Comparison of ENCODE assay signal across 8 cellular contexts in the genomic region with DNA sequence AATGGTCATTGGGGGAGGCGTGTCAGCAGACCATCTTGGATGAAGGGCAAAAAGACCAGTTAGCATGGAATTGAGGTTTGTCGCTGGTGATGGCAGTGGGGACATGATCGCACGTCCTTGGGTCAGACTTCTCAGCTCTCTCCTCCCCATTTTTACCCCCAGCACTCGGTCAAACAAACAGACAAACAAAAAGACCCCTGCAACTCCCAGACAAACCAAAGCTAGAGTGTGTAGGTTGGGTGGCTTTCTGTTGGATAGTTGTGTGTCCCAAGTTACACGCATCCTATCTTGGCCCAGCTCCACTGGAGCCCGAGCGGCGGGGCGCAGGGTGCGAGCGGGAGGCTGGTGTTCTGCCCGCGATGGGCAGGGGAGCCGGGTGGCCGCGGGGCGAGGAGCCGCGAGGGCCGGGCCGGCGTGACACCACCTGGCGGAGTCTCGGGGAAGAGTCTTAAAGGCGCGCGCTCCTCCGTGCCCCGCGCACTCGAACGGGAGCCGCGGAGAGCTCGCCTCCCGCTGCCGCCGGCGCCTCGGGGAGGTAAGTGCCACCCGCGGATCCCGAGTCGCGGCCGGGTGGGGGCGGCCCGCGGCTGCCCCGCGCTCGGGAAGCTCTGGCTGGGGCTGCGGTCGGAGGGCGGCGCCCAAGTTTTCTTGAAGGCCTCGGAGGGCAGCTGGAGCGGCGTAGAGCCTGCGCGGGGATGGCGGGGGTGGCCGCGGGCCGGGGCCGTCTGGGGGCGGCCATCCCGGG. TPM values are rescaled to one million over a fixed set of nuclear protein-coding genes. Genes with fewer than 3 reads are reported as not detected.
DNase-seq lines count a peak whose midpoint lies in the region; FAIRE-seq and TF ChIP-seq lines count a peak whose summit lies in the region.

No MANE protein-coding gene starts in this region.

- peak overlapping the region; percentile 86 for H3K4me3 Mint-ChIP-seq in nephron progenitor cell

- H2BK20ac ChIP-seq in H1 (ENCODE audit: low read length), result no peak overlapping the region

- H3K79me2 ChIP-seq in PC-9 (ENCODE audit: low read depth), result no peaks in the 10 kb centered on the region
- H3K79me2 ChIP-seq in H1 (ENCODE audit: control insufficient read depth in 1 of 2, insufficient read depth in 2 of 2, low read length in 2 of 2), result no peaks in the 10 kb centered on the region

- no peak overlapping the region for H4K5ac ChIP-seq in H1 (ENCODE audit: insufficient read length, low read depth, low read length)

- intact Hi-C loops in PC-9 (cut with micrococcal nuclease; ENCODE audit: unreplicated experiment), result loop anchor here (10.0 kb wide), 1 partner anchor 112 kb away; no protein-coding TSS in a partner anchor

- no peaks in the 10 kb centered on the region for H3K9me2 ChIP-seq in PC-9 (ENCODE audit: insufficient read depth)

- DNase-seq in GM10248 (ENCODE audit: extremely low spot score) (peak; percentile 66), PC-9 (peak in 1 of 2 experiments; percentile 49), H1 (ENCODE audit: low read depth in 1 of 2, low spot score in 2 of 2) (peak in 1 of 2 experiments; percentile 72), nephron progenitor cell (peak; percentile 75), activated gamma-delta T cell treated with Interleukin-2 at 50 U/mL for 16 hours (no peak), HuH-7 (ENCODE audit: low spot score) (no peak), NCI-H510A (lab: John Stamatoyannopoulos, UW) (no peak), NCI-H128 (lab: John Stamatoyannopoulos, UW; ENCODE audit: unreplicated experiment) (no peak)

- H2BK120ac ChIP-seq in H1 (replicated peaks; ENCODE audit: low read depth, low read length), result no peak overlapping the region

- TF ChIP-seq POLR2A in H1 (IDR thresholded peaks at IDR 0.05; ENCODE audit: control extremely low read depth in 1 of 2, low read depth in 2 of 2, low read length in 2 of 2), result no peak

- CTCF ChIA-PET in GM10248 (lab: Yijun Ruan, JAX) (interaction anchor here (0.8 to 2.5 kb wide), 16 partner anchors 9 to 574 kb away, joined by 3 to 15 read pairs (median 4); partner anchors contain the start of gene NTN1), PC-9 (lab: Charles Lee) (interaction anchor here (0.6 kb wide), 2 partner anchors 902 to 946 kb away, joined by 3 to 4 read pairs; no protein-coding TSS in a partner anchor), H1 (lab: Charles Lee; ENCODE audit: partially characterized antibody) (interaction anchor here (0.7 to 4.5 kb wide), 21 partner anchors 9 to 658 kb away, joined by 3 to 38 read pairs (median 4); partner anchors contain the start of gene NTN1)

- no peak overlapping the region for H3K9ac ChIP-seq in H1 (replicated peaks in 1 of 4; ENCODE audit: extremely low read depth in 1 of 4, low read depth in 3 of 4, low read length in 3 of 4)

- H3K27me3 ChIP-seq in PC-9 (ENCODE audit: insufficient read depth, low read depth) (no peaks in the 10 kb centered on the region; the same call in 1 of the 2 replicates), H1 (replicated peaks in 1 of 4; ENCODE audit: control insufficient read depth in 3 of 4, extremely low read depth in 1 of 4, insufficient read depth in 3 of 4, low read length in 3 of 4) (peaks cover 56 to 66% (median 59%) of the 10 kb centered on the region in 4 experiments)

- no peak for TF ChIP-seq EP300 in H1 (IDR thresholded peaks at IDR 0.05; ENCODE audit: borderline replicate concordance in 1 of 2, low read depth in 2 of 2, low read length in 2 of 2)

- POLR2A ChIA-PET in GM10248 (lab: Yijun Ruan, JAX) (no interaction called here), PC-9 (lab: Charles Lee; ENCODE audit: unreplicated experiment) (interaction anchor here (0.8 kb wide), 1 partner anchor 48 kb away, joined by 4 read pairs; no protein-coding TSS in a partner anchor), H1 (lab: Charles Lee; ENCODE audit: partially characterized antibody) (interaction anchor here (0.5 to 1.6 kb wide), 3 partner anchors 16 to 482 kb away, joined by 3 to 4 read pairs (median 3); partner anchors contain the start of gene NTN1)

- H3K36me3 Mint-ChIP-seq in nephron progenitor cell (ENCODE audit: low read depth), result no peaks in the 10 kb centered on the region

- H2AFZ ChIP-seq in PC-9, result no peak overlapping the region
- no peak overlapping the region for H2AFZ ChIP-seq in H1 (ENCODE audit: low read length)

- H3K9me3 ChIP-seq in PC-9 (ENCODE audit: insufficient read depth, low read depth) (no peaks in the 10 kb centered on the region), H1 (ENCODE audit: insufficient read depth in 2 of 2, low read depth in 1 of 2, low read length in 1 of 2) (peaks cover 0 to 4% of the 10 kb centered on the region in 2 experiments; a peak in 1 of 4 replicates)

- H3K4me2 ChIP-seq in PC-9 (peak overlapping the region; percentile 56), H1 (ENCODE audit: insufficient read depth in 1 of 2, low read depth in 2 of 2, low read length in 2 of 2) (peak overlapping the region; percentile 80 to 82)

- WGBS in H1 (ENCODE audit: extremely low coverage in 1 of 2, insufficient coverage in 1 of 2, insufficient read length in 1 of 2, insufficient replicate concordance in 2 of 2, low coverage in 1 of 2, low lambda C conversion rate in 2 of 2, missing lambda C conversion rate in 1 of 2), 2 experiments, result 2% methylated on average over 44 of the region's 69 CpGs; no CpG with 5 or more reads in 1 of the 2 experiments

- no peak overlapping the region; the same call in 1 of the 2 replicates for H3K18ac ChIP-seq in H1 (ENCODE audit: extremely low read depth, low read length)

- TF ChIP-seq CTCF in GM10248 (IDR thresholded peaks at IDR 0.05; ENCODE audit: control extremely low read depth, extremely low read depth, low read depth, missing control alignments) (peak; percentile 34), PC-9 (conservative IDR thresholded peaks at IDR 0.05) (peak; percentile 38; the same call in 1 of the 2 replicates), H1 (IDR thresholded peaks at IDR 0.05; ENCODE audit: control extremely low read depth in 1 of 3, insufficient read depth in 1 of 3, low read depth in 1 of 3, low read length in 3 of 3) (peak; percentile 13 to 33 (median 22); a peak in 3 of 4 replicates), nephron progenitor cell (IDR thresholded peaks at IDR 0.05) (peak; percentile 29)

- H3K27me3 Mint-ChIP-seq in nephron progenitor cell (ENCODE audit: low read depth, poor library complexity), result peaks cover 78% of the 10 kb centered on the region

- 0 out of 4 replicates have a peak, but pooled peaks of 1 of the 2 experiments have one; percentile 1 for TF ChIP-seq RAD21 in H1 (IDR thresholded peaks at IDR 0.05 in 1 of 2, conservative IDR thresholded peaks at IDR 0.05 in 1 of 2; ENCODE audit: low read depth in 2 of 2, low read length in 2 of 2)

- H3K36me3 ChIP-seq in PC-9 (ENCODE audit: low read depth) (no peaks in the 10 kb centered on the region), H1 (ENCODE audit: control insufficient read depth in 2 of 4, insufficient read depth in 4 of 4, low read length in 3 of 4) (peaks cover 0 to 5% (median 0%) of the 10 kb centered on the region in 4 experiments; a peak in 1 of 8 replicates)

- no peak for FAIRE-seq in H1 (lab: Jason Lieb, UNC)

- H2AK5ac ChIP-seq in H1 (ENCODE audit: low read depth, low read length), result no peak overlapping the region

- H3K4me1 Mint-ChIP-seq in nephron progenitor cell, result peaks cover 43% of the 10 kb centered on the region

- H3K4me3 ChIP-seq in PC-9 (peak overlapping the region; percentile 35; the same call in 1 of the 2 replicates), H1 (ENCODE audit: extremely low read depth in 1 of 4, insufficient read depth in 2 of 4, low read depth in 3 of 4, low read length in 4 of 4) (peak overlapping the region; percentile 15 to 61 (median 28); a peak in 6 of 8 replicates)

- H4K91ac ChIP-seq in H1 (replicated peaks; ENCODE audit: insufficient read length, low read length), result no peak overlapping the region

- H2BK12ac ChIP-seq in H1 (ENCODE audit: low read depth, low read length), result no peak overlapping the region

- no peak overlapping the region for H4K8ac ChIP-seq in H1 (ENCODE audit: extremely low read depth, insufficient read depth, low read length)

- H2BK15ac ChIP-seq in H1 (ENCODE audit: low read length), result 0 out of 2 replicates have a peak overlapping the region, but pooled peaks have one; percentile 12

- peaks cover 8% of the 10 kb centered on the region; the same call in 1 of the 2 replicates for H3K23me2 ChIP-seq in H1 (ENCODE audit: low read depth, low read length)

- no peaks in the 10 kb centered on the region for H3F3A ChIP-seq in PC-9 (ENCODE audit: insufficient read depth, low read depth)

- H3K23ac ChIP-seq in H1 (ENCODE audit: insufficient read length), result no peak overlapping the region

- H3K4ac ChIP-seq in H1 (replicated peaks; ENCODE audit: insufficient read length, low read depth, low read length), result no peak overlapping the region

- no peak overlapping the region for H3K27ac Mint-ChIP-seq in nephron progenitor cell

- no TSS peak for BruUV-seq in PC-9 (replicated peaks; lab: Mats Ljungman, UMichigan)

- no peaks in the 10 kb centered on the region for H3K9me3 Mint-ChIP-seq in nephron progenitor cell

- no peak overlapping the region for H3K14ac ChIP-seq in H1 (ENCODE audit: insufficient read length)

- no peak overlapping the region for H3K56ac ChIP-seq in H1 (replicated peaks; ENCODE audit: insufficient read length, low read depth, low read length)

- no peaks in the 10 kb centered on the region for H3K79me1 ChIP-seq in H1 (ENCODE audit: low read depth, low read length)

- H3K4me1 ChIP-seq in PC-9 (replicated peaks; ENCODE audit: insufficient read depth), result no peaks in the 10 kb centered on the region
- H3K4me1 ChIP-seq in H1 (replicated peaks in 1 of 4; ENCODE audit: control insufficient read depth in 3 of 4, insufficient read depth in 4 of 4, low read length in 3 of 4), result peaks cover 6 to 17% (median 10%) of the 10 kb centered on the region in 4 experiments

- H4K20me1 ChIP-seq in PC-9 (ENCODE audit: insufficient read depth), result no peaks in the 10 kb centered on the region
- peaks cover 2 to 6% of the 10 kb centered on the region in 2 experiments for H4K20me1 ChIP-seq in H1 (replicated peaks in 1 of 2; ENCODE audit: control insufficient read depth in 1 of 2, insufficient read depth in 2 of 2, low read length in 2 of 2)

- H2BK5ac ChIP-seq in H1 (ENCODE audit: low read depth, low read length), result no peak overlapping the region

- H3K27ac ChIP-seq in PC-9, result no peak overlapping the region
- no peak overlapping the region for H3K27ac ChIP-seq in H1 (ENCODE audit: low read depth, low read length)

RNA-seq across cellular contexts. Expression of gene NTN1, which starts 18.5 kb away (rescaled TPM):
- 17.7 and 24.5 TPM in 2 replicates for total RNA-seq in PC-9 (2021)
- 2.0 and 2.3 TPM in 2 replicates for total RNA-seq in H1 (2021; fragmentation: NEBNext Ultra II Directional; extraction: Animal tissue kit (Norgen Biotek cat#: 25700))
- 2.0 and 3.6 TPM in 2 replicates for polyA plus RNA-seq in H1 (2011; rRNA removed)
- polyA plus RNA-seq in H1 (2011; cell fraction: cytosol; rRNA removed), result 2.2 TPM
- 4.4 TPM for polyA plus RNA-seq in H1 (2011; cell fraction: nucleus; rRNA removed)
- polyA plus RNA-seq in H1 (2012, experiment 1 of 2), result 1.5 to 2.2 TPM (median 2.1 TPM) in 4 replicates
- polyA plus RNA-seq in H1 (2012, experiment 2 of 2), result 1.9 TPM
- polyA plus RNA-seq in H1 (2013, experiment 1 of 2), result 2.0 TPM
- polyA plus RNA-seq in H1 (2013, experiment 2 of 2), result 2.1 TPM
- 1.2 and 1.4 TPM in 2 replicates for polyA minus RNA-seq in H1 (2011; rRNA and poly(A)+ RNA removed)
- polyA minus RNA-seq in H1 (2011; cell fraction: cytosol; rRNA and poly(A)+ RNA removed), result 2.0 TPM
- 6.2 TPM for polyA minus RNA-seq in H1 (2011; cell fraction: nucleus; rRNA and poly(A)+ RNA removed)

RNA-seq across cellular contexts. Expression of gene PIK3R5, which starts 37.3 kb away (rescaled TPM):
- total RNA-seq in PC-9 (2021), result not detected in 2 replicates
- total RNA-seq in H1 (2021; fragmentation: NEBNext Ultra II Directional; extraction: Animal tissue kit (Norgen Biotek cat#: 25700)), result 4.3 and 4.5 TPM in 2 replicates
- 2.7 and 4.2 TPM in 2 replicates for polyA plus RNA-seq in H1 (2011; rRNA removed)
- polyA plus RNA-seq in H1 (2011; cell fraction: cytosol; rRNA removed), result 2.9 TPM
- 6.8 TPM for polyA plus RNA-seq in H1 (2011; cell fraction: nucleus; rRNA removed)
- 3.5 to 6.0 TPM (median 3.9 TPM) in 4 replicates for polyA plus RNA-seq in H1 (2012, experiment 1 of 2)
- 2.5 TPM for polyA plus RNA-seq in H1 (2012, experiment 2 of 2)
- 3.0 TPM for polyA plus RNA-seq in H1 (2013, experiment 1 of 2)
- 2.9 TPM for polyA plus RNA-seq in H1 (2013, experiment 2 of 2)
- 4.7 and 5.2 TPM in 2 replicates for polyA minus RNA-seq in H1 (2011; rRNA and poly(A)+ RNA removed)
- polyA minus RNA-seq in H1 (2011; cell fraction: cytosol; rRNA and poly(A)+ RNA removed), result 4.8 TPM
- 6.2 TPM for polyA minus RNA-seq in H1 (2011; cell fraction: nucleus; rRNA and poly(A)+ RNA removed)

Comparison
In these comparisons a context has a peak if more than half of its experiments do, and no peak if none do; other contexts are left out.
1. DNase-seq: peak in GM10248 (single experiment) and nephron progenitor cell (single experiment); none in activated gamma-delta T cell treated with Interleukin-2 at 50 U/mL for 16 hours (single experiment), HuH-7 (single experiment), NCI-H510A (single experiment) and NCI-H128 (single experiment).
2. Peak in every context shown above with its lines, with median percentiles within 50 percentile points of each other: CTCF ChIP-seq.